Comparison of ENCODE assay signal across 1 cellular context in genomic region chr11:119229736-119230135, GRCh38.
TF ChIP-seq lines count a peak whose summit lies in the region.

No MANE protein-coding gene starts in this region.

TF ChIP-seq in endothelial cell of umbilical vein, 7 proteins besides CTCF, POLR2A, EP300 and RAD21:
- TF ChIP-seq MAX (IDR thresholded peaks at IDR 0.05; ENCODE audit: insufficient read depth, insufficient read length) (no peak), EZH2 (IDR thresholded peaks at IDR 0.05; ENCODE audit: borderline replicate concordance, low read depth, low read length, severe bottlenecking) (no peak), JUN (IDR thresholded peaks at IDR 0.05; ENCODE audit: borderline replicate concordance, insufficient read depth, insufficient read length, low read depth) (no peak), MYC (IDR thresholded peaks at IDR 0.05; ENCODE audit: low read depth, low read length) (no peak), FOS (IDR thresholded peaks at IDR 0.05; ENCODE audit: borderline replicate concordance, insufficient read depth, low read length) (no peak), GATA2 (IDR thresholded peaks at IDR 0.05; ENCODE audit: insufficient read depth, insufficient read length, low read depth, low read length) (no peak), POLR2AphosphoS5 (IDR thresholded peaks at IDR 0.05; ENCODE audit: insufficient read depth, low read depth, low read length) (no peak)
